In the genomic region with DNA sequence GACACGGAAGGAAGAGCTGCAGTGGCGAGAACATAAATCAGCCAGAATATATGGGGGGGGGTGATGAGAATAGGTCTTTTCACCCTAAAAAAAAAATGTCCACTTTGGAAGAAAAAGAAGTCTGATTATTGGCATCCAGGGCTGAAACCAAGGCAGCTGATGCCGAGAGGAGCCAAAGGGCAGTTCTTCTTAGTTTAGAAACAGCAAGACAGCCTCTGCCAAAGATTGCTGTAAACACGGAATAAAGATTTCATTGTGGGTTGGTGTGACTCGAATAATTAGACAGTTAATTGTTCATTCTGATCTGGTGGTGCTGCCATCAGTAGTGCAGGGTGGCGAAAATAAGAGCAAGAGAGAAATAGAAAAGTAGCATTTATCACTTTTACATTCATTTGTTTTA, we compare ENCODE assay signal across 17 cellular contexts. TPM values are rescaled to one million over a fixed set of nuclear protein-coding genes. Genes with fewer than 3 reads are reported as not detected.
"Had no signal": no experiment of that assay in that cellular context is flagged by ENCODE, and none has a peak within 500 bp of the region (broad histone marks: within the 10 kb centered on the region; RNA-seq: fewer than 3 reads in every experiment).

No MANE protein-coding gene starts in this region.

- H3K9ac ChIP-seq: neural progenitor cell had no signal

- DNase-seq: activated CD4-positive, alpha-beta T cell treated with anti-CD3 and anti-CD28 coated beads, Interleukin-2, amount 50 U/mL, for 48 hours; activated naive CD4-positive, alpha-beta T cell treated with anti-CD3 and anti-CD28 coated beads, Interleukin-2, amount 10 ng/mL, durations not matched to agents 7 days and 5 days; central memory CD4-positive, alpha-beta T cell; gastrocnemius medialis; kidney glomerular epithelial cell; lower lobe of right lung; pancreas; stimulated activated CD4-positive, alpha-beta T cell treated with anti-CD3 and anti-CD28 coated beads, Interleukin-12 subunit alpha, Interleukin-12 subunit beta, amount 100 ng/mL, for 4 hours; stimulated activated CD4-positive, alpha-beta T cell treated with anti-CD3 and anti-CD28 coated beads, Interleukin-2, amount 100 ng/mL, for 24 hours; stomach; T-helper 17 cell; tibial artery; WERI-Rb-1 had no signal

- H3K9me3 ChIP-seq: gastrocnemius medialis, lower lobe of right lung, pancreas, stomach, tibial artery, vagina had no signal

- H3K4me3 ChIP-seq: gastrocnemius medialis, lower lobe of right lung, neural progenitor cell, pancreas, stomach, tibial artery, vagina had no signal

- H3K27ac ChIP-seq: epithelial cell of prostate, lower lobe of right lung, neural progenitor cell, pancreas, stomach, tibial artery, vagina, WERI-Rb-1 had no signal

- ATAC-seq: lower lobe of right lung, pancreas, T-helper 17 cell had no signal

- H3K4me1 ChIP-seq: gastrocnemius medialis, pancreas had no signal

- H3K36me3 ChIP-seq: gastrocnemius medialis, lower lobe of right lung, neural progenitor cell, pancreas, stomach, tibial artery, vagina, WERI-Rb-1 had no signal

- H3K27me3 ChIP-seq: vagina had no signal

- H3K4me2 ChIP-seq: neural progenitor cell had no signal

- H2AFZ ChIP-seq: neural progenitor cell had no signal

RNA-seq across cellular contexts. Expression of gene CDH20, which starts 3.5 kb away (rescaled TPM):
- total RNA-seq: activated T-helper 2 cell treated with anti-CD3 and anti-CD28 coated beads, Interferon-gamma antibody, Interleukin-2, Interleukin-4, amounts not matched to agents 10 μg/mL and 5 μg/mL and 100 μg/mL, durations not matched to agents 14 hours and 24 hours and 36 hours; vagina had no signal
